ENCODE assay signal across 1 cellular context in the genomic region with DNA sequence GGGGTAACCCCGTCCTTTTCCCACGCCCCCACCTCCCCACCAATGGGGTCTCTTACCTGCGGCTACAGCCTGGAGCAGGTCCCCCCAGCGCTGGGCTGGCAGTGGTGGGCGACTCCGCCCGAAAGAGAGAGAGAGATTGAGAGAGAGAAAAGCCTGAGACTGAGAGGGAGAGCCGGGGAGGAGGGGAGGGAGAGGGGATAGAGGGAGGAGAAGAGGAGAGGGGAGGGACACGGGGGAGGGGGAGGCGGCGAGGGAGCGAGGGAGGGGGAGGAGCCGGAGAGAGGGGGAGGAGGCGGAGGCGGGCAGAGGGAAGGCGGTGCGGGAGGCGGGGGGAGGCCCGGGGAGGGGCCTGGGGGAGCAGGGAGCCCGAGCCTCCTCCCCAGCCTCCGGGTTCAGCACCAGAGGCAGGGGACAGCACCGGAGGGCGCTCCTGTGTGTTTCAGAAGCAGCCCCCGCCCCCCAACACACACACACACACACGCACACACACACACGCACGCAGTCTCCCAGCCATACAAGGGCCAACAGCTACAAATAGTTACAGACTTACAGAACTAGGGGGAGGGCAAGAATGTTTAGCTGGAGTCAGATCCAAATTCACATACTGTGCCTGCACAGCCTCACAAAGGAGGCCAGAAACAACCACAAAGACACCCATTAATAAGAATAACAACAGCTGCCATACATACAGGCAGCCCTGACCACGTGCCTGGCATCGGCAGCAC.
TF ChIP-seq lines count a peak whose summit lies in the region.

A gene with protein sequence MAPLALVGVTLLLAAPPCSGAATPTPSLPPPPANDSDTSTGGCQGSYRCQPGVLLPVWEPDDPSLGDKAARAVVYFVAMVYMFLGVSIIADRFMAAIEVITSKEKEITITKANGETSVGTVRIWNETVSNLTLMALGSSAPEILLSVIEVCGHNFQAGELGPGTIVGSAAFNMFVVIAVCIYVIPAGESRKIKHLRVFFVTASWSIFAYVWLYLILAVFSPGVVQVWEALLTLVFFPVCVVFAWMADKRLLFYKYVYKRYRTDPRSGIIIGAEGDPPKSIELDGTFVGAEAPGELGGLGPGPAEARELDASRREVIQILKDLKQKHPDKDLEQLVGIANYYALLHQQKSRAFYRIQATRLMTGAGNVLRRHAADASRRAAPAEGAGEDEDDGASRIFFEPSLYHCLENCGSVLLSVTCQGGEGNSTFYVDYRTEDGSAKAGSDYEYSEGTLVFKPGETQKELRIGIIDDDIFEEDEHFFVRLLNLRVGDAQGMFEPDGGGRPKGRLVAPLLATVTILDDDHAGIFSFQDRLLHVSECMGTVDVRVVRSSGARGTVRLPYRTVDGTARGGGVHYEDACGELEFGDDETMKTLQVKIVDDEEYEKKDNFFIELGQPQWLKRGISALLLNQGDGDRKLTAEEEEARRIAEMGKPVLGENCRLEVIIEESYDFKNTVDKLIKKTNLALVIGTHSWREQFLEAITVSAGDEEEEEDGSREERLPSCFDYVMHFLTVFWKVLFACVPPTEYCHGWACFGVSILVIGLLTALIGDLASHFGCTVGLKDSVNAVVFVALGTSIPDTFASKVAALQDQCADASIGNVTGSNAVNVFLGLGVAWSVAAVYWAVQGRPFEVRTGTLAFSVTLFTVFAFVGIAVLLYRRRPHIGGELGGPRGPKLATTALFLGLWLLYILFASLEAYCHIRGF (minus strand): TSS at position 161 of the 725 bp plus-strand sequence. CDS start 5,490 bp downstream, outside the sequence.

TF ChIP-seq in SK-N-SH, 30 proteins besides CTCF, POLR2A, EP300 and RAD21 (continued from another document):
- TF ChIP-seq, protein P1, sequence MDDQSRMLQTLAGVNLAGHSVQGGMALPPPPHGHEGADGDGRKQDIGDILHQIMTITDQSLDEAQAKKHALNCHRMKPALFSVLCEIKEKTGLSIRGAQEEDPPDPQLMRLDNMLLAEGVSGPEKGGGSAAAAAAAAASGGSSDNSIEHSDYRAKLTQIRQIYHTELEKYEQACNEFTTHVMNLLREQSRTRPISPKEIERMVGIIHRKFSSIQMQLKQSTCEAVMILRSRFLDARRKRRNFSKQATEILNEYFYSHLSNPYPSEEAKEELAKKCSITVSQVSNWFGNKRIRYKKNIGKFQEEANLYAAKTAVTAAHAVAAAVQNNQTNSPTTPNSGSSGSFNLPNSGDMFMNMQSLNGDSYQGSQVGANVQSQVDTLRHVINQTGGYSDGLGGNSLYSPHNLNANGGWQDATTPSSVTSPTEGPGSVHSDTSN (IDR thresholded peaks at IDR 0.05): no peak
- TF ChIP-seq SIN3A (IDR thresholded peaks at IDR 0.05; ENCODE audit: borderline replicate concordance, low read depth, low read length) (0 out of 2 replicates have a peak, but pooled peaks have one; percentile 59), EZH2phosphoT487 (IDR thresholded peaks at IDR 0.05; ENCODE audit: borderline replicate concordance, low read depth) (no peak), POLR2AphosphoS5 (IDR thresholded peaks at IDR 0.05; ENCODE audit: low read depth, low read length) (no peak), JUND (IDR thresholded peaks at IDR 0.05) (no peak), GATA2 (CRISPR knock-in tag; IDR thresholded peaks at IDR 0.05) (no peak), MEF2A (IDR thresholded peaks at IDR 0.05; ENCODE audit: borderline replicate concordance, low read depth) (no peak), GABPA (IDR thresholded peaks at IDR 0.05; ENCODE audit: low read depth) (no peak)
- TF ChIP-seq, protein P2, sequence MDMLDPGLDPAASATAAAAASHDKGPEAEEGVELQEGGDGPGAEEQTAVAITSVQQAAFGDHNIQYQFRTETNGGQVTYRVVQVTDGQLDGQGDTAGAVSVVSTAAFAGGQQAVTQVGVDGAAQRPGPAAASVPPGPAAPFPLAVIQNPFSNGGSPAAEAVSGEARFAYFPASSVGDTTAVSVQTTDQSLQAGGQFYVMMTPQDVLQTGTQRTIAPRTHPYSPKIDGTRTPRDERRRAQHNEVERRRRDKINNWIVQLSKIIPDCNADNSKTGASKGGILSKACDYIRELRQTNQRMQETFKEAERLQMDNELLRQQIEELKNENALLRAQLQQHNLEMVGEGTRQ (IDR thresholded peaks at IDR 0.05; ENCODE audit: borderline replicate concordance, low read depth, low read length): no peak
